8 cellular contexts compared by ENCODE assay signal in the genomic region with DNA sequence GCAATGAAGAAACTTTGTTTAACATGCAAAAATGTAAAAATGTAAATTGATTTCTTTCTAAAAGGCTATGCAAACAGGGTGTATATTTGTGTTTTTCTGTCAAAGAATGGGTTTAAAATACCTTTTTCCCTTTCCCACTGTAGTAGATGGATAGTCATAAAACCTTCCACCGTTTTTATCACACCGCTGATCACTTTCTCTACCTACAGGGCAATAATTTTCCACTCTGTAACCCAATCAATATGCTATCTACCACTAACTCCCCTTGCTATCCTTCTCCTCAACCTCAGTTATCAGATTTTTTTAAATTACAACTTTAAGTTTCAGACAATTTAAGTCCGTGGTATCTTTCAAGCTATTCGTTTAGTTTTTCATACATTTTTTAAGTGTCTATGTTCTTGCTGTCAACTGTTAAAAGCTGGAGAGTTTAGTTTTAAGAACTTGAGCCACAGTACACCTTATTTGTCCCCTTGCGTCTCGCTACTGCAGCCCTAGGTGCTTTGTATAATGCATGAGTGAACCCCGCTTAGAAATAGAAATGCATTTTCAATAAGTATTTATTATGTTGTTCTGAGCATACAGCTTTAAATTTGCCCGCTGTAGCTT.
DNase-seq lines count a peak whose midpoint lies in the region; ATAC-seq, FAIRE-seq and TF ChIP-seq lines count a peak whose summit lies in the region.

No MANE protein-coding gene starts in this region.

- H3K4me3 ChIP-seq in DOHH2 (ENCODE audit: low read length) (peak overlapping the region; percentile 84), NT2/D1 (ENCODE audit: insufficient read length, low read depth) (peak overlapping the region; percentile 66), endodermal cell (ENCODE audit: low read length) (peak overlapping the region; percentile 83), parathyroid adenoma (ENCODE audit: low read depth, low read length) (peak overlapping the region; percentile 81)

- H3K4me1 Mint-ChIP-seq in endodermal cell: peaks cover 13% of the 10 kb centered on the region

- H3K27ac ChIP-seq in DOHH2 (ENCODE audit: low read depth, low read length) (peak overlapping the region; percentile 96), endodermal cell (ENCODE audit: low read depth, low read length) (peak overlapping the region; percentile 98), parathyroid adenoma (peak overlapping the region; percentile 98)

- peak overlapping the region; percentile 88 for H3K4me3 Mint-ChIP-seq in endodermal cell

- peaks cover 7% of the 10 kb centered on the region for H3F3A ChIP-seq in DOHH2 (ENCODE audit: control insufficient read depth, insufficient read depth)

- H3K27me3 Mint-ChIP-seq in endodermal cell (ENCODE audit: insufficient read depth): peaks cover 14% of the 10 kb centered on the region

- no peak overlapping the region for H3K27ac Mint-ChIP-seq in endodermal cell

- DNase-seq in NT2/D1 (ENCODE audit: low read depth, low spot score) (peak; percentile 0), endodermal cell (no peak), COR-L47 (lab: John Stamatoyannopoulos, UW) (no peak), left lobe of liver (ENCODE audit: low spot score) (no peak), urothelium cell line (ENCODE audit: low spot score) (no peak)

- peaks cover 46% of the 10 kb centered on the region for H3K4me1 ChIP-seq in DOHH2 (ENCODE audit: control insufficient read depth, low read length)
- H3K4me1 ChIP-seq in NT2/D1 (ENCODE audit: insufficient read depth, insufficient read length): no peaks in the 10 kb centered on the region
- H3K4me1 ChIP-seq in endodermal cell (ENCODE audit: control insufficient read depth, insufficient read depth, low read length): no peaks in the 10 kb centered on the region
- peaks cover 11% of the 10 kb centered on the region for H3K4me1 ChIP-seq in parathyroid adenoma

- 38 to 42% methylated on average over 6 to 8 of the region's 8 CpGs for WGBS in endodermal cell (ENCODE audit: insufficient coverage in 1 of 2, insufficient read length in 1 of 2), 2 experiments

- H3K9me3 ChIP-seq in DOHH2 (ENCODE audit: control insufficient read depth, insufficient read depth, low read length): no peaks in the 10 kb centered on the region
- H3K9me3 ChIP-seq in NT2/D1 (ENCODE audit: insufficient read depth, low read length): no peaks in the 10 kb centered on the region
- no peaks in the 10 kb centered on the region for H3K9me3 ChIP-seq in endodermal cell (ENCODE audit: control insufficient read depth, low read length)
- H3K9me3 ChIP-seq in parathyroid adenoma (ENCODE audit: control insufficient read depth, low read length): no peaks in the 10 kb centered on the region

- peak overlapping the region; percentile 86 for H3K9ac ChIP-seq in NT2/D1 (ENCODE audit: insufficient read length, low read depth)
- H3K9ac ChIP-seq in endodermal cell (ENCODE audit: extremely low read depth, low read length, poor library complexity, severe bottlenecking): peak overlapping the region; percentile 95
- H3K9ac ChIP-seq in parathyroid adenoma: no peak overlapping the region

- peak overlapping the region; percentile 93 for H2AFZ ChIP-seq in parathyroid adenoma

- H3K36me3 Mint-ChIP-seq in endodermal cell (ENCODE audit: low read depth): no peaks in the 10 kb centered on the region

- ATAC-seq in left lobe of liver: no peak
- ATAC-seq in activated CD4-positive, CD25-positive, alpha-beta regulatory T cell treated with anti-CD3 and anti-CD28 coated beads, Interleukin-2, amount 50 U/mL, for 24 hours: no peak

- TF ChIP-seq CTCF in DOHH2 (IDR thresholded peaks at IDR 0.05; ENCODE audit: low read depth, low read length, poor library complexity, severe bottlenecking): no peak
- TF ChIP-seq CTCF in endodermal cell (conservative IDR thresholded peaks at IDR 0.05): no peak
- no peak for TF ChIP-seq CTCF in parathyroid adenoma (IDR thresholded peaks at IDR 0.05)

- no peaks in the 10 kb centered on the region for H3K27me3 ChIP-seq in DOHH2 (ENCODE audit: control insufficient read depth, low read length)
- no peaks in the 10 kb centered on the region for H3K27me3 ChIP-seq in NT2/D1 (ENCODE audit: insufficient read depth, insufficient read length)
- H3K27me3 ChIP-seq in endodermal cell (ENCODE audit: control insufficient read depth, insufficient read depth, low read length, poor library complexity, severe bottlenecking): no peaks in the 10 kb centered on the region
- no peaks in the 10 kb centered on the region for H3K27me3 ChIP-seq in parathyroid adenoma (ENCODE audit: control insufficient read depth, insufficient read depth, low read length)

- H3K36me3 ChIP-seq in DOHH2 (ENCODE audit: control insufficient read depth, low read length) (no peaks in the 10 kb centered on the region), NT2/D1 (ENCODE audit: insufficient read depth, insufficient read length, low read length) (no peaks in the 10 kb centered on the region), endodermal cell (ENCODE audit: control insufficient read depth, insufficient read depth, low read length) (no peaks in the 10 kb centered on the region), parathyroid adenoma (ENCODE audit: control insufficient read depth, insufficient read depth, low read length) (no peaks in the 10 kb centered on the region)

- H3K4me2 ChIP-seq in DOHH2 (ENCODE audit: low read length): peak overlapping the region; percentile 66
- H3K4me2 ChIP-seq in parathyroid adenoma (ENCODE audit: low read length): peak overlapping the region; percentile 92

- H3K9me2 ChIP-seq in DOHH2 (replicated peaks; ENCODE audit: control insufficient read depth, low read length): no peaks in the 10 kb centered on the region

- H4K20me1 ChIP-seq in DOHH2 (ENCODE audit: control insufficient read depth, insufficient read depth, low read depth, low read length): no peaks in the 10 kb centered on the region

- H3K79me2 ChIP-seq in DOHH2 (ENCODE audit: control insufficient read depth, low read length): no peaks in the 10 kb centered on the region
- H3K79me2 ChIP-seq in parathyroid adenoma: no peaks in the 10 kb centered on the region

- FAIRE-seq in urothelium cell line (lab: Jason Lieb, UNC): no peak

- H3K9me3 Mint-ChIP-seq in endodermal cell: no peaks in the 10 kb centered on the region
